15 cellular contexts compared by ENCODE assay signal in the genomic region with DNA sequence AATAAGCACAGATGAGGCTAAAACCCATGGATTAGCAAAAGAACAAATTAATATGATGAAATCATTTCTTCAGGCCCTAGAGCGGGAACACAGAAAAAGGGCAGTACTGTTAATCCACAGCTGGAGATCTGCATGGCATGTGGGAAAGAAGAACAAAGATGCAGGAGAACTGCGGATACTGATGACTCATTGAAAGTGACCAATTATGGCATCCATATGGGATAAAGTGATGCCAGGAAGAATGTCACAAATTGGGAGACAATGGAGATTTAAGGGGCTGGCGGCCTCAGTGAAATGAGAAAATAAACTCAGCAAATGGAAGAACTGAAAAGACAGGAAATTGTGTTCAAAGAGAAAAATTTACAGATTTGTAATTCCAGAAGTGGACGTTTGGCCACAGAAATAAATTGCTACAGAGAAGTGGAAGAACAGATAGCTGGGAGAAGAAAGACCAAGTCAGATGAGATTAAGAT. TPM values are rescaled to one million over a fixed set of nuclear protein-coding genes. Genes with fewer than 3 reads are reported as not detected.
A peak's percentile ranks its signal among the peaks of the same experiment; 100 is the strongest.
DNase-seq lines count a peak whose midpoint lies in the region; ATAC-seq and TF ChIP-seq lines count a peak whose summit lies in the region.
"Had no signal": no experiment of that assay in that cellular context is flagged by ENCODE, and none has a peak within 500 bp of the region (broad histone marks: within the 10 kb centered on the region; RNA-seq: fewer than 3 reads in every experiment).

No MANE protein-coding gene starts in this region.

- no peak for ATAC-seq in activated T-cell treated with anti-CD3 and anti-CD28 coated beads, Interleukin-2, amount 50 U/mL, for 4 hours
- ATAC-seq in GM19397 (IDR thresholded peaks at IDR 0.05; ENCODE audit: unreplicated experiment): no peak
- no peak for ATAC-seq in GM21360 (IDR thresholded peaks at IDR 0.05; ENCODE audit: unreplicated experiment)
- ATAC-seq: left lung, Panc1 had no signal

- peaks cover 26% of the 10 kb centered on the region for H3K4me1 Mint-ChIP-seq in osteocyte (ENCODE audit: unreplicated experiment)
- peaks cover 62% of the 10 kb centered on the region for H3K4me1 Mint-ChIP-seq in activated T-cell treated with anti-CD3 and anti-CD28 coated beads, Interleukin-2, amount 50 U/mL, for 4 hours (ENCODE audit: low read depth)

- no peaks in the 10 kb centered on the region for H3K27me3 Mint-ChIP-seq in osteocyte (ENCODE audit: unreplicated experiment)
- H3K27me3 Mint-ChIP-seq in activated T-cell treated with anti-CD3 and anti-CD28 coated beads, Interleukin-2, amount 50 U/mL, for 4 hours (ENCODE audit: low read depth): no peaks in the 10 kb centered on the region
- H3K27me3 Mint-ChIP-seq: activated naive CD4-positive, alpha-beta T cell treated with anti-CD3 and anti-CD28 coated beads, Interleukin-2, amount 10 ng/mL, durations not matched to agents 7 days and 5 days had no signal

- TF ChIP-seq EP300 in esophagus muscularis mucosa (IDR thresholded peaks at IDR 0.05): no peak

- no peak for TF ChIP-seq POLR2A in esophagus muscularis mucosa (IDR thresholded peaks at IDR 0.05; ENCODE audit: low read depth)

- no peak overlapping the region for H3K4me3 ChIP-seq in esophagus muscularis mucosa
- H3K4me3 ChIP-seq: left lung, smooth muscle cell had no signal

- peak overlapping the region in 2 of 4 donors; percentile 30 to 43 for H3K27ac ChIP-seq in esophagus muscularis mucosa (replicated peaks in 1 of 4)
- H3K27ac ChIP-seq: epithelial cell of prostate, HL-60, left lung had no signal

- DNase-seq in ELR (ENCODE audit: low read depth) (peak; percentile 61), epidermal melanocyte (ENCODE audit: insufficient read length, low spot score) (peak; percentile 45), osteocyte (ENCODE audit: extremely low spot score, unreplicated experiment) (no peak), esophagus muscularis mucosa (ENCODE audit: extremely low spot score) (no peak)
- DNase-seq in activated T-cell treated with anti-CD3 and anti-CD28 coated beads, Interleukin-2, amount 50 U/mL, for 4 hours: no peak
- DNase-seq: activated naive CD4-positive, alpha-beta T cell treated with anti-CD3 and anti-CD28 coated beads, Interleukin-2, amount 10 ng/mL, durations not matched to agents 7 days and 5 days; left lung; NCI-H1694 had no signal

- H3K27me3 ChIP-seq in esophagus muscularis mucosa: no peaks in the 10 kb centered on the region
- H3K27me3 ChIP-seq: left lung had no signal

- no peak overlapping the region for H3K4me3 Mint-ChIP-seq in osteocyte (ENCODE audit: unreplicated experiment)
- no peak overlapping the region for H3K4me3 Mint-ChIP-seq in activated T-cell treated with anti-CD3 and anti-CD28 coated beads, Interleukin-2, amount 50 U/mL, for 4 hours
- H3K4me3 Mint-ChIP-seq: activated naive CD4-positive, alpha-beta T cell treated with anti-CD3 and anti-CD28 coated beads, Interleukin-2, amount 10 ng/mL, durations not matched to agents 7 days and 5 days had no signal

- peak overlapping the region; percentile 52 for H3K27ac Mint-ChIP-seq in osteocyte (ENCODE audit: unreplicated experiment)
- H3K27ac Mint-ChIP-seq: activated naive CD4-positive, alpha-beta T cell treated with anti-CD3 and anti-CD28 coated beads, Interleukin-2, amount 10 ng/mL, durations not matched to agents 7 days and 5 days had no signal

- H3K36me3 Mint-ChIP-seq in osteocyte (ENCODE audit: unreplicated experiment): no peaks in the 10 kb centered on the region
- H3K36me3 Mint-ChIP-seq in activated T-cell treated with anti-CD3 and anti-CD28 coated beads, Interleukin-2, amount 50 U/mL, for 4 hours (ENCODE audit: insufficient read depth): peaks cover 12% of the 10 kb centered on the region

- H3K4me1 ChIP-seq in esophagus muscularis mucosa: peaks cover 18 to 67% (median 53%) of the 10 kb centered on the region in 4 donors

- intact Hi-C loops in esophagus muscularis mucosa (cut with DNase I): no loop called here

- H3K36me3 ChIP-seq in esophagus muscularis mucosa: no peaks in the 10 kb centered on the region
- H3K36me3 ChIP-seq: left lung had no signal

- H3K9me3 ChIP-seq in esophagus muscularis mucosa: no peaks in the 10 kb centered on the region
- H3K9me3 ChIP-seq: left lung had no signal

- 47% methylated on average over 4 of the region's 4 CpGs for WGBS in esophagus muscularis mucosa

- no peak for TF ChIP-seq CTCF in osteocyte (IDR thresholded peaks at IDR 0.05)
- TF ChIP-seq CTCF in esophagus muscularis mucosa (IDR thresholded peaks at IDR 0.05): no peak

- H3K9me3 Mint-ChIP-seq in osteocyte (ENCODE audit: unreplicated experiment): no peaks in the 10 kb centered on the region
- H3K9me3 Mint-ChIP-seq in activated T-cell treated with anti-CD3 and anti-CD28 coated beads, Interleukin-2, amount 50 U/mL, for 4 hours: no peaks in the 10 kb centered on the region
- H3K9me3 Mint-ChIP-seq: activated naive CD4-positive, alpha-beta T cell treated with anti-CD3 and anti-CD28 coated beads, Interleukin-2, amount 10 ng/mL, durations not matched to agents 7 days and 5 days had no signal

TF ChIP-seq in PFSK-1, 5 proteins besides CTCF, POLR2A, EP300 and RAD21:
- TF ChIP-seq POLR2AphosphoS5 (IDR thresholded peaks at IDR 0.05; ENCODE audit: low read depth, low read length): no peak
- TF ChIP-seq SIN3A (IDR thresholded peaks at IDR 0.05; ENCODE audit: borderline replicate concordance, insufficient read depth, low read length): 0 out of 2 replicates have a peak, but pooled peaks have one; percentile 67

RNA-seq across cellular contexts. Expression of gene SIK3, which starts 39.4 kb away (rescaled TPM):
- polyA plus RNA-seq in PFSK-1 (2012; ENCODE audit: insufficient read length, low read depth): 24.7 TPM
- 29.3 and 29.5 TPM in 2 replicates for total RNA-seq in osteocyte
- total RNA-seq in activated T-cell treated with anti-CD3 and anti-CD28 coated beads, Interleukin-2, amount 50 U/mL, for 4 hours: 10 to 100 TPM; 28.7 to 48.8 (median 36.5) TPM
- total RNA-seq in esophagus muscularis mucosa: 10 to 100 TPM; 39.5 to 53.5 (median 42.3) TPM

Comparison
In these comparisons a context has a peak if more than half of its experiments do, and no peak if none do; other contexts are left out.
1. DNase-seq: peak in ELR (single experiment) and epidermal melanocyte (single experiment); none in osteocyte (single experiment), activated T-cell treated with anti-CD3 and anti-CD28 coated beads, Interleukin-2, amount 50 U/mL, for 4 hours (single experiment) and esophagus muscularis mucosa (single experiment).